In the genomic region with DNA sequence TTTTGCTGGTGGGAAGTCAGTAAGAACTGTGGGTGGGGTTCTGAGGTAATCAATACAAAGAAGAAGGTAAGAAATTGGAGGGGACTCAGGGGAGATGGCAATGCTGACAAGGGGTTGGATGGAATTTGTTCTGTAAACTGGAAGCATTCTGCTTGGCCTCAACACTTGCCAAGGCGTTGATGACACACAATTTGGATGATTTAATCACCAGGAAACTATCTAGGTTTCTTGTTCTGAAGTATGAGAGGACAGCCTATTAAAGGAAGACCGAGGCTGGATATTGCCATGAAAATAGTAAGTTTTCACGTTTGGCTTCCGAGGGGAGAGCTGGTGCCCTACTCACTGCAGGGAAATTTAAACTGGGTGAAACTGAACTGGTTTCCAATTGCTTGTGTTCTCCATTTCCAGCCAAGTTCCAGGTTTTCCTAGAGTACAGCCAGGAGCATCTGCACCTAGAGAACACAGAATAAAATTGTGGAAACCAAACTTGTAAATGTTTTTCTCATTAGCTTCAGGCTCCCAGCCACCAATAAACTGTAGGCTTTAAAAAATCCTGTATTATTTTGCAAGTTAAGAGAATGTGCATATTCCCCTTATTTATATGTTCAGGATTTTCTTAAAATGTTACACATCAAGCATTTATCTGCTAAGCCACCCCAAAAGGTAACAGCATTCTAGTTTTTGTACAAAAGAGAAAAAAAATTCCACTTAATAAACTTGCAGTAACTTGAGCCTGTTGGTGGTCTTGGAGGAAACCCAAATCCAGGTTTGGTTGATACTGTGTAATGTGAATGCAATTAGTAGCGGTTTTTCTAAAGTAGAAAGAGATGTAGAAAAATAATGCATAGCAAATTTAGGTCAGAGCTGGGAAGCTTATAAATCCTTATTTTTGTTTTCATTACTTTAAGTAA, we compare ENCODE assay signal across 13 cellular contexts. TPM values are rescaled to one million over a fixed set of nuclear protein-coding genes. Genes with fewer than 3 reads are reported as not detected.
DNase-seq lines count a peak whose midpoint lies in the region; ATAC-seq and TF ChIP-seq lines count a peak whose summit lies in the region.
"Had no signal": no experiment of that assay in that cellular context is flagged by ENCODE, and none has a peak within 500 bp of the region (broad histone marks: within the 10 kb centered on the region; RNA-seq: fewer than 3 reads in every experiment).

No MANE protein-coding gene starts in this region.

- H3K36me3 ChIP-seq in osteoblast (ENCODE audit: insufficient read depth, low read length) (no peaks in the 10 kb centered on the region), smooth muscle cell (ENCODE audit: low read depth) (no peaks in the 10 kb centered on the region)
- H3K36me3 ChIP-seq: left lung had no signal

- H4K20me1 ChIP-seq in osteoblast (ENCODE audit: insufficient read depth, low read length), result peaks cover 12% of the 10 kb centered on the region
- H4K20me1 ChIP-seq in smooth muscle cell (ENCODE audit: low read depth), result no peaks in the 10 kb centered on the region

- no peaks in the 10 kb centered on the region for H3F3A ChIP-seq in smooth muscle cell (ENCODE audit: low read depth)

- H3K9me3 ChIP-seq in osteoblast (ENCODE audit: low read depth, low read length) (peaks cover 4% of the 10 kb centered on the region), smooth muscle cell (replicated peaks; ENCODE audit: low read depth) (no peaks in the 10 kb centered on the region)
- H3K9me3 ChIP-seq: left lung had no signal

- H3K79me2 ChIP-seq in osteoblast (ENCODE audit: insufficient read depth, low read length) (peaks cover 47% of the 10 kb centered on the region), smooth muscle cell (ENCODE audit: low read depth) (no peaks in the 10 kb centered on the region)

- H3K4me2 ChIP-seq in osteoblast (ENCODE audit: insufficient read depth, low read length), result peak overlapping the region; percentile 55
- no peak overlapping the region for H3K4me2 ChIP-seq in smooth muscle cell

- no peak overlapping the region for H3K9ac ChIP-seq in smooth muscle cell (ENCODE audit: low read depth)

- H3K4me1 ChIP-seq in osteoblast (ENCODE audit: insufficient read depth, low read length) (peaks cover 29% of the 10 kb centered on the region), smooth muscle cell (ENCODE audit: low read depth) (no peaks in the 10 kb centered on the region)

- H3K4me3 ChIP-seq in choroid plexus epithelial cell (ENCODE audit: low read depth, low read length) (no peak overlapping the region), osteoblast (ENCODE audit: insufficient read depth, low read length) (no peak overlapping the region), smooth muscle cell (no peak overlapping the region)
- H3K4me3 ChIP-seq: dorsolateral prefrontal cortex, left lung had no signal

- H2AFZ ChIP-seq in osteoblast (ENCODE audit: low read length), result no peak overlapping the region
- no peak overlapping the region for H2AFZ ChIP-seq in smooth muscle cell (ENCODE audit: low read depth)

- 69% methylated on average over 5 of the region's 5 CpGs for WGBS in smooth muscle cell (ENCODE audit: low lambda C conversion rate)

- H3K27ac ChIP-seq in osteoblast (ENCODE audit: low read depth, low read length), result peak overlapping the region; percentile 54
- no peak overlapping the region for H3K27ac ChIP-seq in smooth muscle cell (ENCODE audit: low read depth)
- H3K27ac ChIP-seq: left lung had no signal

- TF ChIP-seq CTCF in choroid plexus epithelial cell (conservative IDR thresholded peaks at IDR 0.05; ENCODE audit: low read depth, low read length) (no peak), osteoblast (IDR thresholded peaks at IDR 0.05; ENCODE audit: extremely low read depth, low read depth, low read length) (no peak), smooth muscle cell (IDR thresholded peaks at IDR 0.05; ENCODE audit: borderline replicate concordance, insufficient read depth, poor library complexity, severe bottlenecking) (no peak)

- H3K27me3 ChIP-seq in osteoblast (ENCODE audit: insufficient read depth, low read length) (no peaks in the 10 kb centered on the region), smooth muscle cell (ENCODE audit: low read depth) (no peaks in the 10 kb centered on the region)
- H3K27me3 ChIP-seq: dorsolateral prefrontal cortex, left lung had no signal

- ATAC-seq in HG02973 (IDR thresholded peaks at IDR 0.05; ENCODE audit: unreplicated experiment), result no peak
- ATAC-seq: left lung had no signal

- DNase-seq in DMS 273 treated with DMSO at 0.1 percent for 48 hours (lab: John Stamatoyannopoulos, UW), result peak; percentile 33
- peak; percentile 33 for DNase-seq in NCI-H2171 (lab: John Stamatoyannopoulos, UW)
- DNase-seq in choroid plexus epithelial cell (ENCODE audit: low read depth), result peak; percentile 27
- no peak for DNase-seq in osteoblast (ENCODE audit: insufficient read length, low spot score, missing footprints)
- DNase-seq in HT-29 (ENCODE audit: low spot score), result no peak
- no peak for DNase-seq in activated T-cell treated with anti-CD3 and anti-CD28 coated beads for 4 hours
- no peak for DNase-seq in smooth muscle cell (lab: John Stamatoyannopoulos, UW; ENCODE audit: unreplicated experiment)
- DNase-seq: activated CD8-positive, alpha-beta memory T cell treated with anti-CD3 and anti-CD28 coated beads, Interleukin-2, amount 50 U/mL, for 4 hours; dorsolateral prefrontal cortex; left lung; NCI-H510A treated with DMSO at 0.1 percent for 48 hours; Right ventricle myocardium superior had no signal

RNA-seq across cellular contexts. Expression of a gene that starts 53.8 kb away (rescaled TPM):
- total RNA-seq in osteoblast (46.9 and 52.5 TPM in 2 replicates), smooth muscle cell (7.2 and 8.0 TPM in 2 replicates)
- total RNA-seq in HT-29 (2014; rRNA removed; shearing (Covaris generic)), result 34.7 and 40.5 TPM in 2 replicates
- polyA plus RNA-seq in smooth muscle cell, result 3.3 and 6.1 TPM in 2 replicates

Comparison
In these comparisons a context has a peak if more than half of its experiments do, and no peak if none do; other contexts are left out.
1. DNase-seq: peak in DMS 273 treated with DMSO at 0.1 percent for 48 hours (single experiment), NCI-H2171 (single experiment) and choroid plexus epithelial cell (single experiment); none in osteoblast (single experiment), HT-29 (single experiment), activated T-cell treated with anti-CD3 and anti-CD28 coated beads for 4 hours (single experiment) and smooth muscle cell (single experiment).